In the genomic region with DNA sequence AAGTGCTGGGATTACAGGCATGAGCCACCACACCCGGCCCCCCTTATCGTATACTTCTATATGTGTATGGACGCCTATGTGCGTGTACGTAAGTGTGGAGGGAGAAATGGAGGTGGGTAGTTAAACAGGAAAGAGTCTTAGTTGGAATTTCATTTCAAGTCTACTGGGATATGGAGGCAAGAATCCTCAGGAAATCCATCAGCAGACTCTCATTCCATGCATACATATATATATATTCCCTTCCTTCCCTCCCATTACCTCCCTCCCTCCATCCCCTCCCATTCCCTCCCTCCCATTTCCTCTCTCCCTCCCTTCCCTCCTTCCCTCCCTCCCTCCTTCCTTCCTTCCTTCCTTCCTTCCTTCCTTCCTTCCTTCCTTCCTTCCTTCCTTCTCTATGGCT, we compare ENCODE assay signal across 26 cellular contexts.
"Had no signal": no experiment of that assay in that cellular context is flagged by ENCODE, and none has a peak within 500 bp of the region (broad histone marks: within the 10 kb centered on the region; RNA-seq: fewer than 3 reads in every experiment).

No MANE protein-coding gene starts in this region.

- H3K27ac ChIP-seq: stomach, suprapubic skin, testis, thoracic aorta, thyroid gland, tibial artery, tibial nerve, transverse colon, upper lobe of left lung, upper lobe of right lung, uterus, vagina had no signal

- H3K36me3 ChIP-seq: stomach, suprapubic skin, thoracic aorta, thyroid gland, tibial artery, tibial nerve, transverse colon, upper lobe of left lung, upper lobe of right lung, uterus, vagina had no signal

- ATAC-seq: stimulated activated effector memory CD8-positive, alpha-beta T cell treated with anti-CD3 and anti-CD28 coated beads, Interleukin-12 subunit alpha, Interleukin-12 subunit beta, amount 100 ng/mL, for 72 hours; stimulated activated memory B cell treated with anti-CD40 and anti-IgM and Interleukin-4, amounts not matched to agents 10 μg/mL and 1 μg/mL and 100 μg/mL, for 72 hours; stimulated activated naive B cell treated with anti-CD40 and anti-IgM and Interleukin-4, amounts not matched to agents 10 μg/mL and 1 μg/mL and 100 μg/mL, for 72 hours; stimulated activated naive CD8-positive, alpha-beta T cell treated with anti-CD3 and anti-CD28 coated beads, Interleukin-15, amount 100 ng/mL, for 72 hours; stimulated activated naive CD8-positive, alpha-beta T cell treated with anti-CD3 and anti-CD28 coated beads, Interleukin-15, Interleukin-2, amounts not matched to agents 100 U/mL and 50 U/mL, for 24 hours; upper lobe of right lung had no signal

- H3K9me3 ChIP-seq: suprapubic skin, testis, thoracic aorta, thyroid gland, tibial artery, transverse colon, upper lobe of left lung, upper lobe of right lung, uterus, vagina had no signal

- FAIRE-seq: urothelium cell line had no signal

- H3K4me1 ChIP-seq: stomach, suprapubic skin, testis, tibial artery, tibial nerve, transverse colon, upper lobe of left lung, upper lobe of right lung, uterus, vagina had no signal

- DNase-seq: stimulated activated CD4-positive, alpha-beta T cell treated with anti-CD3 and anti-CD28 coated beads, Interleukin-2, amount 100 ng/mL, for 48 hours; stimulated activated CD4-positive, alpha-beta T cell treated with anti-CD3 and anti-CD28 coated beads, Interleukin-4, amount 100 ng/mL, for 1 hour; stimulated activated CD4-positive, alpha-beta T cell treated with anti-CD3 and anti-CD28 coated beads, Interleukin-4, amount 100 ng/mL, for 24 hours; stimulated activated CD4-positive, alpha-beta T cell treated with anti-CD3 and anti-CD28 coated beads, Interleukin-4, amount 100 ng/mL, for 4 hours; stimulated activated CD8-positive, alpha-beta memory T cell treated with anti-CD3 and anti-CD28 coated beads, Interleukin-4, amount 100 ng/mL, for 48 hours; stimulated activated naive B cell treated with anti-CD40 and anti-IgM and Interleukin-4, amounts not matched to agents 10 μg/mL and 1 μg/mL and 100 μg/mL, for 72 hours; stimulated activated naive CD4-positive, alpha-beta T cell; stimulated activated naive CD4-positive, alpha-beta T cell treated with Interleukin-2 at 50 U/mL for 16 hours; stimulated activated naive CD8-positive, alpha-beta T cell treated with anti-CD3 and anti-CD28 coated beads, Interleukin-15, amount 100 ng/mL, for 72 hours; stimulated activated naive CD8-positive, alpha-beta T cell treated with anti-CD3 and anti-CD28 coated beads, Interleukin-15, Interleukin-2, amounts not matched to agents 100 U/mL and 50 U/mL, for 24 hours; stomach; substantia nigra; testis; thyroid gland; tibial artery; transverse colon; upper lobe of right lung; uterus had no signal

- H3K27me3 ChIP-seq: stomach, suprapubic skin, testis, thyroid gland, tibial artery, tibial nerve, transverse colon, upper lobe of left lung, upper lobe of right lung, uterus, vagina had no signal

- H3K4me3 ChIP-seq: stomach, suprapubic skin, testis, thoracic aorta, thyroid gland, tibial artery, tibial nerve, transverse colon, upper lobe of left lung, upper lobe of right lung, uterus, vagina had no signal
